ENCODE assay signal across 32 cellular contexts in genomic region chr20:11000416-11000815, GRCh38.
"Had no signal": no experiment of that assay in that cellular context is flagged by ENCODE, and none has a peak within 500 bp of the region (broad histone marks: within the 10 kb centered on the region; RNA-seq: fewer than 3 reads in every experiment).

No MANE protein-coding gene starts in this region.

- H3K9me3 ChIP-seq: ascending aorta, body of pancreas, Peyer's patch, SK-N-SH had no signal

- ATAC-seq: activated CD4-positive, alpha-beta T cell treated with anti-CD3 and anti-CD28 coated beads for 36 hours; activated CD4-positive, CD25-positive, alpha-beta regulatory T cell treated with anti-CD3 and anti-CD28 coated beads, Interleukin-2, amount 50 U/mL, for 24 hours; activated CD8-positive, alpha-beta T cell treated with anti-CD3 and anti-CD28 coated beads, Interleukin-2, amount 10 ng/mL, durations not matched to agents 7 days and 5 days; body of pancreas; Right ventricle myocardium inferior; WTC11 had no signal

- DNase-seq: activated CD4-positive, alpha-beta T cell treated with anti-CD3 and anti-CD28 coated beads for 36 hours; activated CD4-positive, alpha-beta T cell treated with anti-CD3 and anti-CD28 coated beads, Interleukin-2, amount 10 ng/mL, durations not matched to agents 7 days and 5 days; activated CD4-positive, alpha-beta T cell treated with anti-CD3 and anti-CD28 coated beads, Interleukin-2, amount 50 U/mL, for 48 hours; activated CD8-positive, alpha-beta T cell treated with anti-CD3 and anti-CD28 coated beads, Interleukin-2, amount 10 ng/mL, durations not matched to agents 7 days and 5 days; activated gamma-delta T cell; activated naive CD4-positive, alpha-beta T cell treated with Interleukin-2 at 50 U/mL for 16 hours; activated naive CD8-positive, alpha-beta T cell treated with anti-CD3 and anti-CD28 coated beads, Interleukin-2, amount 10 ng/mL, durations not matched to agents 7 days and 5 days; activated T-cell treated with anti-CD3 and anti-CD28 coated beads, Interleukin-2, amount 50 U/mL, for 24 hours; amygdala; body of pancreas; caudate nucleus; cerebellar nuclear complex; Karpas-422; NCI-H1048; NCI-H1105 treated with DMSO at 0.1 percent for 48 hours; NCI-H1436; NCI-H1694; NCI-H1930; NCI-H2081 treated with DMSO at 0.1 percent for 48 hours; NCI-H226; NCI-H446 treated with DMSO at 0.1 percent for 48 hours; NCI-H524; NCI-H69; Peyer's patch; RPMI8226; SIG-M5; SK-N-SH had no signal

- FAIRE-seq: bronchial epithelial cell had no signal

- H3K9me2 ChIP-seq: SK-N-SH had no signal

- H3K36me3 ChIP-seq: ascending aorta, Peyer's patch had no signal

- H3K4me2 ChIP-seq: SK-N-SH had no signal

- H3K27me3 ChIP-seq: ascending aorta, body of pancreas, Peyer's patch had no signal

- H3K9ac ChIP-seq: SK-N-SH had no signal

- H3K4me3 ChIP-seq: ascending aorta, body of pancreas, Peyer's patch had no signal

- H3K4me1 ChIP-seq: body of pancreas, Peyer's patch had no signal

- H3K27ac ChIP-seq: ascending aorta, body of pancreas, Peyer's patch had no signal
